Comparison of ENCODE assay signal across 8 cellular contexts in the genomic region with DNA sequence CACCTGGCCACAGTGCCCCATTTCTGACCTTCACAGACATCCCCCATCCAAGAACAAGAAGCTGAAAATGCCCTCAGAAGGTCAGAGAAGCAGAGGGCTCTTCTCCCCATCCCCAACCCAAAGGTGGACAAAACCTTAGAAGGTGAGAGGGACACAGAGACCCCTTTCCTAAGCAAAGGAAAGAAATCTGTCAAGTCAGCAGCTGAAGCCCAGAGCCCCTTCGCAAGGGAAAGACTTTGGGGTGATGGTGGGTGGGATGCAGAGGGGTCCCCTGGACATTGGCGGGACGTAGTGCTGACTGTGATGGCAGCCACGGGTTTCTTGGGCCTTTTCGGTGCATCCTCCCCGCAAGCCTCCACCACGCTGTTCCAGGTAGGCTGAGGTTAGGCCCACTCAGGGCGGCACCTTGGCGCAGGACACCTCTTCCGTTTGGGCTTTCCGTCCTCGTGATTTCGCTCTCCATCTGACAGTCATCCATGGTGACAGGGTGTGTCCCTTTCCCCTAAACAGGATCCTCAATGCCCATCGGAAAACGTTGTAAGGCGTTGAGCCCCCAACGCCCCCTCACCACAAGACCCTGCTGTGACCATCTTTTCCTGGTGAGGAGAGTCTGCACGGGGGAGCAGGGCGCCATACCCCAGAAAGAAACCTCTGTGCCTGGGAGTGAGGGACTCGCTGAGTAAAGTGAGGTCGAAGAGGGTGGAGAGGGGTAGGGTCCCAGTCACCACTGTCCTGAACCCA. TPM values are rescaled to one million over a fixed set of nuclear protein-coding genes. Genes with fewer than 3 reads are reported as not detected.
DNase-seq lines count a peak whose midpoint lies in the region; ATAC-seq, FAIRE-seq and TF ChIP-seq lines count a peak whose summit lies in the region.

No MANE protein-coding gene starts in this region.

- TF ChIP-seq CTCF in C4-2B (conservative IDR thresholded peaks at IDR 0.05) (no peak), GM13976 (IDR thresholded peaks at IDR 0.05; ENCODE audit: borderline replicate concordance, control extremely low read depth, extremely low read depth, insufficient read depth, missing control alignments) (no peak)

- ATAC-seq in naive thymus-derived CD8-positive, alpha-beta T cell = peak; percentile 2 to 14

- H3K36me3 Mint-ChIP-seq in naive thymus-derived CD8-positive, alpha-beta T cell = no peaks in the 10 kb centered on the region

- H3K9me3 Mint-ChIP-seq in naive thymus-derived CD8-positive, alpha-beta T cell = no peaks in the 10 kb centered on the region

- H3K27ac Mint-ChIP-seq in naive thymus-derived CD8-positive, alpha-beta T cell = peak overlapping the region in 8 of 10 donors; percentile 16 to 88 (median 52)

- DNase-seq in HTR-8/SVneo (ENCODE audit: insufficient read length, low spot score) (no peak), ACHN (no peak), GM13976 (ENCODE audit: low spot score) (no peak), NCI-H526 treated with DMSO at 0.1 percent for 48 hours (lab: John Stamatoyannopoulos, UW) (no peak), NCI-H446 treated with DMSO at 0.1 percent for 48 hours (lab: John Stamatoyannopoulos, UW) (no peak)
- DNase-seq in naive thymus-derived CD8-positive, alpha-beta T cell = no peak

- peaks cover 14 to 43% (median 39%) of the 10 kb centered on the region in 4 donors for H3K4me1 Mint-ChIP-seq in naive thymus-derived CD8-positive, alpha-beta T cell

- no peaks in the 10 kb centered on the region for H3K27me3 Mint-ChIP-seq in naive thymus-derived CD8-positive, alpha-beta T cell

- in situ Hi-C loops in ACHN (cut with HindIII; ENCODE audit: low pct_ligation_motif_present, low pct_unique_long_range_greater_than_20kb, low sequenced_read_pairs) = no loop called here
- in situ Hi-C loops in GM13976 (cut with MboI; ENCODE audit: low sequenced_read_pairs, unreplicated experiment) = no loop called here

- H3K4me3 Mint-ChIP-seq in naive thymus-derived CD8-positive, alpha-beta T cell = peak overlapping the region; percentile 50 to 93 (median 70)

- H3K27ac ChIP-seq in C4-2B (peak overlapping the region; percentile 38; the same call in 1 of the 2 replicates), cingulate gyrus (ENCODE audit: low read depth, low read length) (peak overlapping the region; percentile 32)

- POLR2A ChIA-PET in naive thymus-derived CD8-positive, alpha-beta T cell (lab: Charles Lee) = interaction anchor here (3.7 to 7.1 kb wide), 2 partner anchors 26 to 28 kb away, joined by 29 to 46 read pairs; a partner anchor contains a TSS

- FAIRE-seq in HTR-8/SVneo (lab: Jason Lieb, UNC) = peak; percentile 81

RNA-seq across cellular contexts. Expression of a gene that starts 10.7 kb away (rescaled TPM):
- not detected for total RNA-seq in naive thymus-derived CD8-positive, alpha-beta T cell
- under 1 TPM; 0.16 to 0.65 (median 0.50) TPM for polyA plus RNA-seq in naive thymus-derived CD8-positive, alpha-beta T cell

RNA-seq across cellular contexts. Expression of a gene that starts 24.6 kb away (rescaled TPM):
- total RNA-seq in naive thymus-derived CD8-positive, alpha-beta T cell = under 1 TPM in 1 of 2 experiments, not detected in 1; 0.44 TPM
- polyA plus RNA-seq in naive thymus-derived CD8-positive, alpha-beta T cell = not detected

RNA-seq across cellular contexts. Expression of a gene that starts 24.7 kb away (rescaled TPM):
- 100 to 1,000 TPM; 178 to 192 TPM for total RNA-seq in naive thymus-derived CD8-positive, alpha-beta T cell
- 100 to 1,000 TPM; 100 to 335 (median 249) TPM for polyA plus RNA-seq in naive thymus-derived CD8-positive, alpha-beta T cell

RNA-seq across cellular contexts. Expression of a gene that starts 28.5 kb away (rescaled TPM):
- 10 to 100 TPM; 77.1 to 87.9 TPM for total RNA-seq in naive thymus-derived CD8-positive, alpha-beta T cell
- polyA plus RNA-seq in naive thymus-derived CD8-positive, alpha-beta T cell = 10 to 100 TPM; 45.4 to 55.9 (median 51.5) TPM

RNA-seq across cellular contexts. Expression of a gene that starts 33.7 kb away (rescaled TPM):
- total RNA-seq in naive thymus-derived CD8-positive, alpha-beta T cell = 10 to 100 TPM; 82.2 to 83.3 TPM
- polyA plus RNA-seq in naive thymus-derived CD8-positive, alpha-beta T cell = 1 to 10 TPM in 1 of 3 donors, under 1 TPM in 2; 0.55 to 1.2 (median 0.58) TPM
